ENCODE assay signal across 26 cellular contexts in genomic region chr15:68374346-68374745, GRCh38. TPM values are rescaled to one million over a fixed set of nuclear protein-coding genes. Genes with fewer than 3 reads are reported as not detected.
DNase-seq lines count a peak whose midpoint lies in the region; ATAC-seq and TF ChIP-seq lines count a peak whose summit lies in the region.
"Had no signal": no experiment of that assay in that cellular context is flagged by ENCODE, and none has a peak within 500 bp of the region (broad histone marks: within the 10 kb centered on the region; RNA-seq: fewer than 3 reads in every experiment).

No MANE protein-coding gene starts in this region.

- peaks cover 12% of the 10 kb centered on the region for H3K4me1 ChIP-seq in vagina
- H3K4me1 ChIP-seq: A549, breast epithelium, left lung, prostate gland, SJSA1 had no signal

- intact Hi-C loops in cardiac septum (cut with DNase I) = no loop called here
- intact Hi-C loops in Right ventricle myocardium inferior (cut with DNase I) = no loop called here
- intact Hi-C loops in sciatic nerve (cut with DNase I) = no loop called here
- intact Hi-C loops in vagina (cut with DNase I) = loop anchor here (5.0 kb wide), 1 partner anchor 67 kb away; no protein-coding TSS in a partner anchor

- H3K36me3 ChIP-seq in vagina = no peaks in the 10 kb centered on the region
- H3K36me3 ChIP-seq: breast epithelium, left lung, neutrophil, prostate gland, SJSA1 had no signal

- no peaks in the 10 kb centered on the region for H3K9me3 ChIP-seq in vagina
- H3K9me3 ChIP-seq: A549, breast epithelium, left lung, neutrophil, prostate gland, SJSA1 had no signal

- no peak overlapping the region for H3K4me3 ChIP-seq in vagina
- H3K4me3 ChIP-seq: A549, breast epithelium, left lung, prostate gland, SJSA1 had no signal

- DNase-seq in cardiac septum (ENCODE audit: low spot score) (peak; percentile 73), Right ventricle myocardium inferior (ENCODE audit: missing footprints) (no peak), left lobe of liver (ENCODE audit: low spot score) (peak; percentile 33), sciatic nerve (ENCODE audit: low spot score) (peak; percentile 34), vagina (ENCODE audit: extremely low spot score in 2 of 2) (peak; percentile 79 to 81), NOMO-1 treated with dmso at 0.1 percent for 144 hours (lab: John Stamatoyannopoulos, UW; ENCODE audit: unreplicated experiment) (no peak), HUDEP-2 (lab: John Stamatoyannopoulos, UW; ENCODE audit: unreplicated experiment in 76 of 76) (no peak)
- DNase-seq: activated B cell treated with CpG ODN at 0.5 μM for 24 hours; activated CD4-positive, alpha-beta T cell treated with anti-CD3 and anti-CD28 coated beads, Interleukin-2, amount 50 U/mL, for 48 hours; activated gamma-delta T cell; activated naive CD8-positive, alpha-beta T cell treated with anti-CD3 and anti-CD28 coated beads for 36 hours; activated T-cell treated with anti-CD3 and anti-CD28 coated beads for 4 hours; anterior cingulate cortex; effector CD8-positive, alpha-beta T cell; mesendoderm; NCI-H1092; NCI-H187; stimulated activated CD4-positive, alpha-beta T cell treated with anti-CD3 and anti-CD28 coated beads, Interleukin-4, amount 100 ng/mL, for 1 hour; T-cell had no signal

- TF ChIP-seq CTCF in vagina (IDR thresholded peaks at IDR 0.05) = no peak

- no peak overlapping the region for H3K27ac ChIP-seq in vagina
- H3K27ac ChIP-seq: breast epithelium, left lung, neutrophil, prostate gland, SJSA1 had no signal

- TF ChIP-seq POLR2A in vagina (IDR thresholded peaks at IDR 0.05) = no peak

- H3K27me3 ChIP-seq in vagina = no peaks in the 10 kb centered on the region
- H3K27me3 ChIP-seq: breast epithelium, left lung, neutrophil, SJSA1 had no signal

- ATAC-seq in Right ventricle myocardium inferior (no peak), left lobe of liver (no peak), sciatic nerve (no peak), GM18498 (IDR thresholded peaks at IDR 0.05; ENCODE audit: unreplicated experiment) (no peak)
- ATAC-seq: left lung, T-cell had no signal

RNA-seq across cellular contexts. Expression of gene ITGA11, which starts 57.6 kb away (rescaled TPM):
- total RNA-seq in cardiac septum (9.3 TPM), Right ventricle myocardium inferior (32.6 TPM), left lobe of liver (0.88 TPM), sciatic nerve (10.3 TPM), vagina (15.5 TPM)
- total RNA-seq: activated B cell treated with CpG ODN at 0.5 μM for 24 hours had no signal

Comparison
In these comparisons a context has a peak if more than half of its experiments do, and no peak if none do; other contexts are left out.
1. DNase-seq: peak in cardiac septum (single experiment), left lobe of liver (single experiment), sciatic nerve (single experiment) and vagina (2 of 2); none in Right ventricle myocardium inferior (single experiment), NOMO-1 treated with dmso at 0.1 percent for 144 hours (single experiment) and HUDEP-2 (0 of 76).